ENCODE assay signal across 1 cellular context in the genomic region with DNA sequence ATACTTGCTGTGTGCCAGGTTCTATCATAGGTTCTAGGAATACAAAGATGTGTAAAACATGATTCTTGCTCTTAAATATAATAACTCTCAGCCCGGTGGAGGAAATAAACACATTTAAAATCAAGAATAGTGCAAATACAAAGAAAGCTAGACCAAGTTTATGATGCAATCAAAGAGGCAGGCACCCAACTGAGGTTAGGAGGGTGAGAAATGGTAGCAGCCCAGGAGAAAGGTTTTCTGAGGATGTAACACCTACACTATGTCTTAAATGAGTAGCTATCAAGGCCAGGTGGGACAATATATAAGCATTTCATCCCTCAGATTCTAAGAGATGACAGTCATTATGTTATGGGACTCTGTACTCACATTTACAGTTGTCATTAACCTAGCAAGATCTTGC.
A peak's percentile ranks its signal among the peaks of the same experiment; 100 is the strongest.
TF ChIP-seq lines count a peak whose summit lies in the region.

No MANE protein-coding gene starts in this region.

TF ChIP-seq in IMR-90, 13 proteins besides CTCF, POLR2A, EP300 and RAD21:
- TF ChIP-seq MAFK (IDR thresholded peaks at IDR 0.05; ENCODE audit: low read depth, low read length), result no peak
- TF ChIP-seq CEBPB (IDR thresholded peaks at IDR 0.05; ENCODE audit: low read depth, low read length), result peak; percentile 44; the same call in 1 of the 2 replicates
- TF ChIP-seq, protein P1, sequence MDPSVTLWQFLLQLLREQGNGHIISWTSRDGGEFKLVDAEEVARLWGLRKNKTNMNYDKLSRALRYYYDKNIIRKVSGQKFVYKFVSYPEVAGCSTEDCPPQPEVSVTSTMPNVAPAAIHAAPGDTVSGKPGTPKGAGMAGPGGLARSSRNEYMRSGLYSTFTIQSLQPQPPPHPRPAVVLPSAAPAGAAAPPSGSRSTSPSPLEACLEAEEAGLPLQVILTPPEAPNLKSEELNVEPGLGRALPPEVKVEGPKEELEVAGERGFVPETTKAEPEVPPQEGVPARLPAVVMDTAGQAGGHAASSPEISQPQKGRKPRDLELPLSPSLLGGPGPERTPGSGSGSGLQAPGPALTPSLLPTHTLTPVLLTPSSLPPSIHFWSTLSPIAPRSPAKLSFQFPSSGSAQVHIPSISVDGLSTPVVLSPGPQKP (IDR thresholded peaks at IDR 0.05; ENCODE audit: borderline replicate concordance, low read depth, low read length), result no peak
